26 cellular contexts compared by ENCODE assay signal in the genomic region with DNA sequence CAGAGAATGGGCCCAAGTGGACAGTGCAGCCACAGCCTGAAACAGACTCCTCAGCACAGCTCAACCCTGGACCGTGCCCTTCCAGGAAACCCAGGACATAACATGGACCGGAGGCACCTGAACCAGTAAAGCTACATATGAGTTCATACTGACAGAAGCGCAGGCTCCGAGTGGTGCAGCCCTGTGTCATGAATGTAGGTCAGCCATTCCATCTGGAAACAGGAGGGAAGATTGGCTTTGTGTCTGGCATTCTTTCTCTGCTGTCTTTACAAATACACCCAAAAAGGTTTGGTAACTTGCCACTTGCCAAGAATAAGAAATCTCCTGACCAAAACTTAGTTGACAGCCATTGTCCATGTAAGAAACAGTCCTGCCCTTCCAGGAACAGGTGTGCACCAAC.
"Had no signal": no experiment of that assay in that cellular context is flagged by ENCODE, and none has a peak within 500 bp of the region (broad histone marks: within the 10 kb centered on the region; RNA-seq: fewer than 3 reads in every experiment).

No MANE protein-coding gene starts in this region.

- H2AFZ ChIP-seq: parathyroid adenoma had no signal

- H3K4me3 ChIP-seq: ovary, psoas muscle, right lobe of liver, sigmoid colon, stomach, thoracic aorta, thyroid gland, tibial nerve, upper lobe of left lung, uterus had no signal

- H3K27me3 ChIP-seq: ovary, right lobe of liver, sigmoid colon, stomach, thyroid gland, tibial nerve, upper lobe of left lung, uterus had no signal

- ATAC-seq: naive thymus-derived CD8-positive, alpha-beta T cell; natural killer cell treated with Interleukin-12 subunit alpha and Interleukin-12 subunit beta and Interleukin-15 and Interleukin-18, amount 100 ng/mL, for 72 hours; psoas muscle; right lobe of liver; stimulated activated effector memory CD8-positive, alpha-beta T cell treated with anti-CD3 and anti-CD28 coated beads, Interleukin-12 subunit alpha, Interleukin-12 subunit beta, amount 100 ng/mL, for 72 hours; stimulated activated naive B cell treated with anti-CD40 and anti-IgM and Interleukin-4, amounts not matched to agents 10 μg/mL and 1 μg/mL and 100 μg/mL, for 72 hours had no signal

- H3K4me1 ChIP-seq: parathyroid adenoma, psoas muscle, right lobe of liver, sigmoid colon, stomach, thyroid gland, tibial nerve, upper lobe of left lung, uterus had no signal

- H3K9ac ChIP-seq: parathyroid adenoma had no signal

- H3K9me3 ChIP-seq: ovary, psoas muscle, right lobe of liver, sigmoid colon, thoracic aorta, thyroid gland, upper lobe of left lung, uterus had no signal

- H3K36me3 ChIP-seq: ovary, right lobe of liver, sigmoid colon, stomach, thoracic aorta, thyroid gland, tibial nerve, upper lobe of left lung, uterus had no signal

- H3K27ac ChIP-seq: ovary, parathyroid adenoma, psoas muscle, right lobe of liver, sigmoid colon, stomach, thoracic aorta, thyroid gland, tibial nerve, upper lobe of left lung, uterus had no signal

- DNase-seq: naive thymus-derived CD8-positive, alpha-beta T cell; nephron progenitor cell; occipital lobe; ovary; posterior cingulate gyrus; psoas muscle; right cardiac atrium; right lobe of liver; sigmoid colon; small intestine; stimulated activated CD4-positive, alpha-beta T cell treated with anti-CD3 and anti-CD28 coated beads, Interleukin-15, amount 100 ng/mL, for 24 hours; stimulated activated CD4-positive, alpha-beta T cell treated with anti-CD3 and anti-CD28 coated beads, Interleukin-2, amount 100 ng/mL, for 24 hours; stimulated activated CD4-positive, alpha-beta T cell treated with anti-CD3 and anti-CD28 coated beads, Interleukin-2, amount 100 ng/mL, for 48 hours; stimulated activated CD4-positive, alpha-beta T cell treated with anti-CD3 and anti-CD28 coated beads, Interleukin-4, amount 100 ng/mL, for 24 hours; stimulated activated naive B cell treated with anti-CD40 and anti-IgM and Interleukin-4, amounts not matched to agents 10 μg/mL and 1 μg/mL and 100 μg/mL, for 72 hours; stimulated activated naive CD4-positive, alpha-beta T cell treated with Interleukin-2 at 50 U/mL for 16 hours; stomach; thyroid gland; trophoblast cell; upper lobe of left lung; uterus had no signal
